Comparison of ENCODE assay signal across 1 cellular context in the genomic region with DNA sequence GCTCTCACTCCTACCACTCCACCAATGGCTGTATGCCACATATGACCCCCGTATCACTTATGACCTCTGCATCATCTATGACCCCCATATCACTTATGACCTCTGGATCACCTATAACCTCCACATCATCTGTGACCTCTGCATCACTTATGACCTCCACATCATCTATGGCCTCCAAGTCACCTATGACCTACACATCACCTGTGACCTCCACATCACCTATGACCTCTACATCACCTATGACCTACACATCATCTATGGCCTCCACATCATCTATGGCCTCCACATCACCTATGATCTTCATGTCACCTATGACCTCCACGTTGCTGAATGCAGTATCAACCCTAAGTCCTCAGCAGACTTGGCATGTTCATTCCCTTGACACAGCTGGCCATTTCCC.
TF ChIP-seq lines count a peak whose summit lies in the region.

No MANE protein-coding gene starts in this region.

TF ChIP-seq in K562, 482 proteins besides CTCF, POLR2A, EP300 and RAD21:
- TF ChIP-seq NR2C1 (IDR thresholded peaks at IDR 0.05), result peak; percentile 80
- peak; percentile 81 for TF ChIP-seq NR2C1 (tag; IDR thresholded peaks at IDR 0.05)
- TF ChIP-seq ZNF717 (CRISPR knock-in tag; IDR thresholded peaks at IDR 0.05), result no peak
- TF ChIP-seq, protein P1, sequence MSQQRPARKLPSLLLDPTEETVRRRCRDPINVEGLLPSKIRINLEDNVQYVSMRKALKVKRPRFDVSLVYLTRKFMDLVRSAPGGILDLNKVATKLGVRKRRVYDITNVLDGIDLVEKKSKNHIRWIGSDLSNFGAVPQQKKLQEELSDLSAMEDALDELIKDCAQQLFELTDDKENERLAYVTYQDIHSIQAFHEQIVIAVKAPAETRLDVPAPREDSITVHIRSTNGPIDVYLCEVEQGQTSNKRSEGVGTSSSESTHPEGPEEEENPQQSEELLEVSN (IDR thresholded peaks at IDR 0.05; ENCODE audit: borderline replicate concordance in 1 of 2, extremely low read depth in 1 of 2, insufficient read depth in 1 of 2, insufficient read length in 1 of 2, low read depth in 1 of 2, low read length in 1 of 2, poor library complexity in 1 of 2, severe bottlenecking in 1 of 2), result no peak
- TF ChIP-seq SREBF1 (IDR thresholded peaks at IDR 0.05; ENCODE audit: borderline replicate concordance, low read depth, low read length), result no peak
- TF ChIP-seq ZSCAN32 (CRISPR knock-in tag; IDR thresholded peaks at IDR 0.05), result no peak
- peak; percentile 69 for TF ChIP-seq ESRRA (IDR thresholded peaks at IDR 0.05; ENCODE audit: borderline replicate concordance, low read depth)
- no peak for TF ChIP-seq TCF7L2 (IDR thresholded peaks at IDR 0.05; ENCODE audit: low read depth, low read length)
- TF ChIP-seq NR2C2 (CRISPR knock-in tag; IDR thresholded peaks at IDR 0.05), result no peak
- peak; percentile 60; the same call in 1 of the 2 replicates for TF ChIP-seq NR2C2 (tag; IDR thresholded peaks at IDR 0.05)
- no peak for TF ChIP-seq ZNF75A (CRISPR knock-in tag; IDR thresholded peaks at IDR 0.05)
